In genomic region chr6:31730631-31731086, GRCh38 we compare ENCODE assay signal across 9 cellular contexts. TPM values are rescaled to one million over a fixed set of nuclear protein-coding genes. Genes with fewer than 3 reads are reported as not detected.
DNase-seq lines count a peak whose midpoint lies in the region; ATAC-seq and TF ChIP-seq lines count a peak whose summit lies in the region.
"Had no signal": no experiment of that assay in that cellular context is flagged by ENCODE, and none has a peak within 500 bp of the region (broad histone marks: within the 10 kb centered on the region; RNA-seq: fewer than 3 reads in every experiment).

No MANE protein-coding gene starts in this region.

- H3K4me1 Mint-ChIP-seq in activated naive CD4-positive, alpha-beta T cell treated with anti-CD3 and anti-CD28 coated beads, Interleukin-2, amount 50 U/mL, for 24 hours = peaks cover 62% of the 10 kb centered on the region
- peaks cover 31% of the 10 kb centered on the region for H3K4me1 Mint-ChIP-seq in type B pancreatic cell (ENCODE audit: unreplicated experiment)

- H3K27ac ChIP-seq in mesodermal cell (ENCODE audit: low read depth, low read length, severe bottlenecking) = peak overlapping the region; percentile 94

- no peaks in the 10 kb centered on the region for H3K27me3 Mint-ChIP-seq in activated naive CD4-positive, alpha-beta T cell treated with anti-CD3 and anti-CD28 coated beads, Interleukin-2, amount 50 U/mL, for 24 hours
- H3K27me3 Mint-ChIP-seq in type B pancreatic cell = no peaks in the 10 kb centered on the region

- in situ Hi-C loops in astrocyte of the spinal cord (cut with HindIII; ENCODE audit: low sequenced_read_pairs) = no loop called here

- H3K36me3 Mint-ChIP-seq in activated naive CD4-positive, alpha-beta T cell treated with anti-CD3 and anti-CD28 coated beads, Interleukin-2, amount 50 U/mL, for 24 hours = peaks cover 7% of the 10 kb centered on the region
- H3K36me3 Mint-ChIP-seq in activated naive CD4-positive, alpha-beta T cell treated with anti-CD3 and anti-CD28 coated beads, Interleukin-2, amount 50 U/mL, for 72 hours = peaks cover 40 to 48% of the 10 kb centered on the region in 2 donors
- H3K36me3 Mint-ChIP-seq in type B pancreatic cell = peaks cover 44% of the 10 kb centered on the region

- no peaks in the 10 kb centered on the region for H3K9me3 Mint-ChIP-seq in activated naive CD4-positive, alpha-beta T cell treated with anti-CD3 and anti-CD28 coated beads, Interleukin-2, amount 50 U/mL, for 24 hours
- H3K9me3 Mint-ChIP-seq in activated naive CD4-positive, alpha-beta T cell treated with anti-CD3 and anti-CD28 coated beads, Interleukin-2, amount 50 U/mL, for 72 hours = no peaks in the 10 kb centered on the region
- no peaks in the 10 kb centered on the region for H3K9me3 Mint-ChIP-seq in type B pancreatic cell

- 85 to 90% methylated on average over 4 to 6 of the region's 11 CpGs for WGBS in mesodermal cell (ENCODE audit: insufficient coverage in 2 of 2), 2 experiments

- peaks cover 74% of the 10 kb centered on the region for H3K36me3 ChIP-seq in mesodermal cell (ENCODE audit: control insufficient read depth, insufficient read depth, low read length)

- no peak for ATAC-seq in activated naive CD4-positive, alpha-beta T cell treated with anti-CD3 and anti-CD28 coated beads, Interleukin-2, amount 50 U/mL, for 72 hours

- H3K9me3 ChIP-seq in mesodermal cell (ENCODE audit: control insufficient read depth, low read length) = no peaks in the 10 kb centered on the region

- no peak for DNase-seq in activated naive CD4-positive, alpha-beta T cell treated with anti-CD3 and anti-CD28 coated beads, Interleukin-2, amount 50 U/mL, for 72 hours (ENCODE audit: low spot score in 2 of 2)
- DNase-seq in astrocyte of the spinal cord (ENCODE audit: low read depth, low spot score) (no peak), type B pancreatic cell (ENCODE audit: extremely low spot score, unreplicated experiment) (no peak), NCI-H446 (lab: John Stamatoyannopoulos, UW) (no peak), NCI-H510A treated with DMSO at 0.1 percent for 48 hours (lab: John Stamatoyannopoulos, UW) (no peak)
- no peak for DNase-seq in stimulated activated naive CD4-positive, alpha-beta T cell (lab: John Stamatoyannopoulos, UW)

- peak overlapping the region; percentile 65 for H3K4me3 ChIP-seq in astrocyte of the spinal cord (ENCODE audit: low read depth, low read length)
- peak overlapping the region; percentile 94 for H3K4me3 ChIP-seq in mesodermal cell (ENCODE audit: extremely low read depth, insufficient read depth, low read length, poor library complexity, severe bottlenecking)

- H3K4me3 Mint-ChIP-seq in activated naive CD4-positive, alpha-beta T cell treated with anti-CD3 and anti-CD28 coated beads, Interleukin-2, amount 50 U/mL, for 24 hours = peak overlapping the region; percentile 93
- peak overlapping the region; percentile 95 for H3K4me3 Mint-ChIP-seq in type B pancreatic cell

- TF ChIP-seq CTCF in astrocyte of the spinal cord (IDR thresholded peaks at IDR 0.05; ENCODE audit: low read depth, low read length) (no peak), type B pancreatic cell (conservative IDR thresholded peaks at IDR 0.05) (no peak)

- H3K4me1 ChIP-seq in mesodermal cell (ENCODE audit: control insufficient read depth, insufficient read depth, low read length, poor library complexity, severe bottlenecking) = peaks cover 30% of the 10 kb centered on the region

- peak overlapping the region; percentile 24 for H3K27ac Mint-ChIP-seq in activated naive CD4-positive, alpha-beta T cell treated with anti-CD3 and anti-CD28 coated beads, Interleukin-2, amount 50 U/mL, for 24 hours
- H3K27ac Mint-ChIP-seq in activated naive CD4-positive, alpha-beta T cell treated with anti-CD3 and anti-CD28 coated beads, Interleukin-2, amount 50 U/mL, for 72 hours = peak overlapping the region in 1 of 2 donors; percentile 3
- H3K27ac Mint-ChIP-seq in type B pancreatic cell = peak overlapping the region; percentile 94

RNA-seq across cellular contexts. Expression of gene DDAH2, which starts 1.6 kb away (rescaled TPM):
- 10 to 100 TPM in 1 of 2 donors, 1 to 10 TPM in 1; 6.7 to 42.6 TPM for total RNA-seq in activated naive CD4-positive, alpha-beta T cell treated with anti-CD3 and anti-CD28 coated beads, Interleukin-2, amount 50 U/mL, for 72 hours
- 159 TPM for polyA plus RNA-seq in mesodermal cell (2013, experiment 1 of 2)
- polyA plus RNA-seq in mesodermal cell (2013, experiment 2 of 2) = 131 TPM
- 101 and 138 TPM in 2 replicates for total RNA-seq in type B pancreatic cell (ENCODE audit: low replicate concordance)

RNA-seq across cellular contexts. Expression of gene CLIC1, which starts 5.7 kb away (rescaled TPM):
- total RNA-seq in activated naive CD4-positive, alpha-beta T cell treated with anti-CD3 and anti-CD28 coated beads, Interleukin-2, amount 50 U/mL, for 72 hours = 100 to 1,000 TPM; 440 to 455 TPM
- 774 TPM for polyA plus RNA-seq in mesodermal cell (2013, experiment 1 of 2)
- polyA plus RNA-seq in mesodermal cell (2013, experiment 2 of 2) = 678 TPM
- 294 and 381 TPM in 2 replicates for total RNA-seq in type B pancreatic cell (ENCODE audit: low replicate concordance)

RNA-seq across cellular contexts. Expression of gene MPIG6B, which starts 7.5 kb away (rescaled TPM):
- total RNA-seq in activated naive CD4-positive, alpha-beta T cell treated with anti-CD3 and anti-CD28 coated beads, Interleukin-2, amount 50 U/mL, for 72 hours = not detected
- 0.11 TPM for polyA plus RNA-seq in mesodermal cell (2013, experiment 1 of 2)
- not detected for polyA plus RNA-seq in mesodermal cell (2013, experiment 2 of 2)
- 0.41 and 0.81 TPM in 2 replicates for total RNA-seq in type B pancreatic cell (ENCODE audit: low replicate concordance)
- total RNA-seq: Daoy had no signal

RNA-seq across cellular contexts. Expression of gene LY6G6C, which starts 9.1 kb away (rescaled TPM):
- total RNA-seq in activated naive CD4-positive, alpha-beta T cell treated with anti-CD3 and anti-CD28 coated beads, Interleukin-2, amount 50 U/mL, for 72 hours = not detected
- 0.85 TPM for polyA plus RNA-seq in mesodermal cell (2013, experiment 1 of 2)
- polyA plus RNA-seq in mesodermal cell (2013, experiment 2 of 2) = 1.2 TPM
- 2.5 and 16.2 TPM in 2 replicates for total RNA-seq in type B pancreatic cell (ENCODE audit: low replicate concordance)
- total RNA-seq: Daoy had no signal

RNA-seq across cellular contexts. Expression of gene MSH5, which starts 9.1 kb away (rescaled TPM):
- 100 to 1,000 TPM; 116 to 158 TPM for total RNA-seq in activated naive CD4-positive, alpha-beta T cell treated with anti-CD3 and anti-CD28 coated beads, Interleukin-2, amount 50 U/mL, for 72 hours
- 31.6 TPM for polyA plus RNA-seq in mesodermal cell (2013, experiment 1 of 2)
- polyA plus RNA-seq in mesodermal cell (2013, experiment 2 of 2) = 21.8 TPM
- 20.7 and 46.7 TPM in 2 replicates for total RNA-seq in type B pancreatic cell (ENCODE audit: low replicate concordance)
